13 cellular contexts compared by ENCODE assay signal in genomic region chr4:26050212-26050643, GRCh38.
DNase-seq lines count a peak whose midpoint lies in the region; ATAC-seq and TF ChIP-seq lines count a peak whose summit lies in the region.
"Had no signal": no experiment of that assay in that cellular context is flagged by ENCODE, and none has a peak within 500 bp of the region (broad histone marks: within the 10 kb centered on the region; RNA-seq: fewer than 3 reads in every experiment).

No MANE protein-coding gene starts in this region.

- peak; percentile 46 for ATAC-seq in GM19328 (IDR thresholded peaks at IDR 0.05; ENCODE audit: unreplicated experiment)
- peak; percentile 54 for ATAC-seq in left lobe of liver
- ATAC-seq in stimulated activated memory B cell treated with anti-CD40 and anti-IgM and Interleukin-4, amounts not matched to agents 10 μg/mL and 1 μg/mL and 100 μg/mL, for 72 hours, result peak; percentile 58
- ATAC-seq in HG03175 (IDR thresholded peaks at IDR 0.05; ENCODE audit: unreplicated experiment), result no peak
- no peak for ATAC-seq in HG03159 (IDR thresholded peaks at IDR 0.05; ENCODE audit: unreplicated experiment)
- no peak for ATAC-seq in foreskin keratinocyte

- TF ChIP-seq CTCF in foreskin keratinocyte (conservative IDR thresholded peaks at IDR 0.05), result no peak

- no peak overlapping the region for H3K27ac Mint-ChIP-seq in stimulated activated memory B cell treated with anti-CD40 and anti-IgM and Interleukin-4, amounts not matched to agents 10 μg/mL and 1 μg/mL and 100 μg/mL, for 72 hours
- H3K27ac Mint-ChIP-seq: activated naive CD4-positive, alpha-beta T cell treated with anti-CD3 and anti-CD28 coated beads, Interleukin-2, amount 10 ng/mL, durations not matched to agents 7 days and 5 days; CD4-positive, CD25-positive, alpha-beta regulatory T cell had no signal

- H3K27me3 ChIP-seq in foreskin keratinocyte, result peaks cover 19% of the 10 kb centered on the region

- H3K9me3 Mint-ChIP-seq in stimulated activated memory B cell treated with anti-CD40 and anti-IgM and Interleukin-4, amounts not matched to agents 10 μg/mL and 1 μg/mL and 100 μg/mL, for 72 hours, result no peaks in the 10 kb centered on the region
- H3K9me3 Mint-ChIP-seq: activated naive CD4-positive, alpha-beta T cell treated with anti-CD3 and anti-CD28 coated beads, Interleukin-2, amount 10 ng/mL, durations not matched to agents 7 days and 5 days; CD4-positive, CD25-positive, alpha-beta regulatory T cell; central memory CD8-positive, alpha-beta T cell; nephron had no signal

- no peaks in the 10 kb centered on the region for H3K4me1 ChIP-seq in foreskin keratinocyte

- H3K4me3 Mint-ChIP-seq in stimulated activated memory B cell treated with anti-CD40 and anti-IgM and Interleukin-4, amounts not matched to agents 10 μg/mL and 1 μg/mL and 100 μg/mL, for 72 hours, result no peak overlapping the region
- H3K4me3 Mint-ChIP-seq: activated naive CD4-positive, alpha-beta T cell treated with anti-CD3 and anti-CD28 coated beads, Interleukin-2, amount 10 ng/mL, durations not matched to agents 7 days and 5 days; CD4-positive, CD25-positive, alpha-beta regulatory T cell; central memory CD8-positive, alpha-beta T cell; nephron had no signal

- peaks cover 43% of the 10 kb centered on the region for H3K27me3 Mint-ChIP-seq in stimulated activated memory B cell treated with anti-CD40 and anti-IgM and Interleukin-4, amounts not matched to agents 10 μg/mL and 1 μg/mL and 100 μg/mL, for 72 hours
- H3K27me3 Mint-ChIP-seq: CD4-positive, CD25-positive, alpha-beta regulatory T cell had no signal

- peaks cover 24% of the 10 kb centered on the region for H3K4me1 Mint-ChIP-seq in stimulated activated memory B cell treated with anti-CD40 and anti-IgM and Interleukin-4, amounts not matched to agents 10 μg/mL and 1 μg/mL and 100 μg/mL, for 72 hours
- H3K4me1 Mint-ChIP-seq: central memory CD8-positive, alpha-beta T cell had no signal

- H3K27ac ChIP-seq in foreskin keratinocyte, result no peak overlapping the region

- peaks cover 5% of the 10 kb centered on the region for H3K36me3 Mint-ChIP-seq in stimulated activated memory B cell treated with anti-CD40 and anti-IgM and Interleukin-4, amounts not matched to agents 10 μg/mL and 1 μg/mL and 100 μg/mL, for 72 hours
- H3K36me3 Mint-ChIP-seq: activated naive CD4-positive, alpha-beta T cell treated with anti-CD3 and anti-CD28 coated beads, Interleukin-2, amount 10 ng/mL, durations not matched to agents 7 days and 5 days; CD4-positive, CD25-positive, alpha-beta regulatory T cell had no signal

- DNase-seq in RPMI8226 (peak; percentile 33), left lobe of liver (ENCODE audit: low spot score) (no peak), foreskin keratinocyte (no peak)
- DNase-seq in stimulated activated CD4-positive, alpha-beta T cell treated with anti-CD3 and anti-CD28 coated beads, Interleukin-15, amount 100 ng/mL, for 24 hours, result no peak
- DNase-seq: activated naive CD4-positive, alpha-beta T cell treated with anti-CD3 and anti-CD28 coated beads, Interleukin-2, amount 10 ng/mL, durations not matched to agents 7 days and 5 days; CD4-positive, CD25-positive, alpha-beta regulatory T cell; KBM-7 had no signal

Comparison
In these comparisons a context has a peak if more than half of its experiments do, and no peak if none do; other contexts are left out.
1. ATAC-seq: peak in GM19328 (single experiment), left lobe of liver (single experiment) and stimulated activated memory B cell treated with anti-CD40 and anti-IgM and Interleukin-4, amounts not matched to agents 10 μg/mL and 1 μg/mL and 100 μg/mL, for 72 hours (single experiment); none in HG03175 (single experiment), HG03159 (single experiment) and foreskin keratinocyte (single experiment).